ENCODE assay signal across 8 cellular contexts in the genomic region with DNA sequence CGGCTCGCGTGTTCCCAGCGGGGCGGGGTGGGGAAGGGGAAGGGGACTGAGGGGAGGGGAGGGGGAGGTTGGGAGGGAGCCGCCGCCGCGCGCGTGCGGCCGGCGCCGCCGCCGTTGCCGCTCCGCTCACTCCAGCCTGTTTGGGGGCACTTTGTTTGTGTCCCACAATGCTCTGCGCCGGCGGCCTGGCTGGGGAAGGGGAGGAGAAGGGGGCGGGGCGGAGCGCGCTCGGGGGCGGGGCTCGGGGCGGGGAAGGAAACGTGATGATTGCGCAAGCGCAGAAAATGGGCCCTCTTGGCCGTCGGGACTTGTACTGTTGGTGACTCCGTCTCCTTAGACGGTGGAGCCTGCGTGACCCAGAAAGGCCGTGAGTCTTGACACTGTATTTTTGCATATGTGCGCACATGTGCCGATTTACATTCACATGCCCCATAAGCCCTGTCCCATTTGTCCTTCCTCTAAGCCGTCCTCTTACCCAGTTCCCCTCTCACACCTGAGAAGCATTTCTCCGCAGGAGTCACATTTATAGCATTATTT.
A peak's percentile ranks its signal among the peaks of the same experiment; 100 is the strongest.
DNase-seq lines count a peak whose midpoint lies in the region; ATAC-seq and TF ChIP-seq lines count a peak whose summit lies in the region.

A gene with protein sequence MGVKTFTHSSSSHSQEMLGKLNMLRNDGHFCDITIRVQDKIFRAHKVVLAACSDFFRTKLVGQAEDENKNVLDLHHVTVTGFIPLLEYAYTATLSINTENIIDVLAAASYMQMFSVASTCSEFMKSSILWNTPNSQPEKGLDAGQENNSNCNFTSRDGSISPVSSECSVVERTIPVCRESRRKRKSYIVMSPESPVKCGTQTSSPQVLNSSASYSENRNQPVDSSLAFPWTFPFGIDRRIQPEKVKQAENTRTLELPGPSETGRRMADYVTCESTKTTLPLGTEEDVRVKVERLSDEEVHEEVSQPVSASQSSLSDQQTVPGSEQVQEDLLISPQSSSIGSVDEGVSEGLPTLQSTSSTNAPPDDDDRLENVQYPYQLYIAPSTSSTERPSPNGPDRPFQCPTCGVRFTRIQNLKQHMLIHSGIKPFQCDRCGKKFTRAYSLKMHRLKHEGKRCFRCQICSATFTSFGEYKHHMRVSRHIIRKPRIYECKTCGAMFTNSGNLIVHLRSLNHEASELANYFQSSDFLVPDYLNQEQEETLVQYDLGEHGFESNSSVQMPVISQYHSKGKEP (minus strand): TSS at position 169 of the 537 bp plus-strand sequence. CDS start 53,044 bp downstream, outside the sequence.

- peak within 1 kb of the TSS; percentile 81 for H3K4me3 ChIP-seq in retinal pigment epithelial cell (ENCODE audit: low read length)

- peak; percentile 38 for ATAC-seq in GM18499 (IDR thresholded peaks at IDR 0.05; ENCODE audit: insufficient read depth, unreplicated experiment)
- peak; percentile 61 for ATAC-seq in HG02885 (IDR thresholded peaks at IDR 0.05; ENCODE audit: poor library complexity, unreplicated experiment)

- peak; percentile 84 for DNase-seq in NCI-H2029 (lab: John Stamatoyannopoulos, UW)
- DNase-seq in T-helper 9 cell = peak; percentile 89
- peak; percentile 94 for DNase-seq in astrocyte of the hippocampus (ENCODE audit: low read depth, low spot score)
- DNase-seq in hippocampal formation (lab: John Stamatoyannopoulos, UW) = peak; percentile 87 to 94
- peak; percentile 48 for DNase-seq in retinal pigment epithelial cell (ENCODE audit: low read depth)
- no peak for DNase-seq in cortex of kidney (lab: John Stamatoyannopoulos, UW)

- TF ChIP-seq CTCF in retinal pigment epithelial cell (conservative IDR thresholded peaks at IDR 0.05; ENCODE audit: low read depth, low read length) = no peak
